Comparison of ENCODE assay signal across 8 cellular contexts in genomic region chr4:32475710-32476109, GRCh38.
"Had no signal": no experiment of that assay in that cellular context is flagged by ENCODE, and none has a peak within 500 bp of the region (broad histone marks: within the 10 kb centered on the region; RNA-seq: fewer than 3 reads in every experiment).

No MANE protein-coding gene starts in this region.

- H3K4me3 Mint-ChIP-seq: GM23338, H9 had no signal

- ATAC-seq: GM23338, K562 had no signal

- H3K27ac ChIP-seq: HL-60 had no signal

- H3K27ac Mint-ChIP-seq: GM23338, H9 had no signal

- DNase-seq: H9, HCEC 1CT, IMR-90 had no signal

- H3K4me1 Mint-ChIP-seq: GM23338, H9 had no signal

- H2AFZ ChIP-seq: GM23338 had no signal

- H3K9me3 Mint-ChIP-seq: GM23338, H9 had no signal

- H3K4me2 ChIP-seq: GM23338 had no signal

- FAIRE-seq: H1, H54, K562 had no signal

- H3K4me3 ChIP-seq: GM23338, K562 had no signal
